In genomic region chr7:26880852-26881251, GRCh38 we compare ENCODE assay signal across 19 cellular contexts. TPM values are rescaled to one million over a fixed set of nuclear protein-coding genes. Genes with fewer than 3 reads are reported as not detected.
DNase-seq lines count a peak whose midpoint lies in the region; ATAC-seq and TF ChIP-seq lines count a peak whose summit lies in the region.
"Had no signal": no experiment of that assay in that cellular context is flagged by ENCODE, and none has a peak within 500 bp of the region (broad histone marks: within the 10 kb centered on the region; RNA-seq: fewer than 3 reads in every experiment).

No MANE protein-coding gene starts in this region.

- no peak overlapping the region for H2BK5ac ChIP-seq in IMR-90 (ENCODE audit: low read depth, low read length, poor library complexity, severe bottlenecking)

- no peak overlapping the region for H2BK15ac ChIP-seq in IMR-90 (ENCODE audit: low read depth, low read length)

- H3K9ac ChIP-seq in GM23248 (no peak overlapping the region), IMR-90 (ENCODE audit: low read depth, low read length) (no peak overlapping the region)

- CTCF ChIA-PET in IMR-90 (lab: Yijun Ruan, JAX), result interaction anchor here (0.6 kb wide), 1 partner anchor 149 kb away, joined by 3 read pairs; no protein-coding TSS in a partner anchor

- no peak overlapping the region for H2AK9ac ChIP-seq in IMR-90 (replicated peaks; ENCODE audit: low read depth, low read length, poor library complexity)

- H3K36me3 ChIP-seq in GM23248 (ENCODE audit: low read depth) (no peaks in the 10 kb centered on the region), IMR-90 (ENCODE audit: control insufficient read depth, insufficient read depth, low read length) (no peaks in the 10 kb centered on the region)
- H3K36me3 ChIP-seq: HAP-1 had no signal

- DNase-seq in DMS 273 (lab: John Stamatoyannopoulos, UW; ENCODE audit: unreplicated experiment) (peak; percentile 33), DMS 273 treated with DMSO at 0.1 percent for 48 hours (lab: John Stamatoyannopoulos, UW) (no peak), GM23248 (peak; percentile 6), IMR-90 (no peak)
- DNase-seq in activated CD4-positive, alpha-beta T cell treated with anti-CD3 and anti-CD28 coated beads, Interleukin-2, amount 50 U/mL, for 1 hour, result no peak
- DNase-seq: ACHN; C1 segment of cervical spinal cord; Calu3; CD4-positive, alpha-beta memory T cell; COR-L47; DMS79; EL; GF-D8 had no signal

- no peak overlapping the region for H3K27ac ChIP-seq in GM23248
- no peak overlapping the region for H3K27ac ChIP-seq in IMR-90 (ENCODE audit: insufficient read depth, low read length)
- H3K27ac ChIP-seq: 22Rv1 had no signal

- no peak overlapping the region for H3K4me3 ChIP-seq in GM23248
- no peak overlapping the region for H3K4me3 ChIP-seq in IMR-90 (ENCODE audit: insufficient read depth, low read depth, low read length)
- H3K4me3 ChIP-seq: GM23338, HAP-1 had no signal

- H2BK120ac ChIP-seq in IMR-90 (ENCODE audit: low read depth, low read length), result no peak overlapping the region

- no peaks in the 10 kb centered on the region for H3K79me2 ChIP-seq in GM23248 (ENCODE audit: insufficient read depth)

- no peak for TF ChIP-seq RAD21 in IMR-90 (IDR thresholded peaks at IDR 0.05; ENCODE audit: low read length)

- no peaks in the 10 kb centered on the region for H4K20me1 ChIP-seq in GM23248 (ENCODE audit: insufficient read depth)
- no peaks in the 10 kb centered on the region for H4K20me1 ChIP-seq in IMR-90 (ENCODE audit: insufficient read depth, low read length)

- no peak for ATAC-seq in IMR-90 (ENCODE audit: low read depth)
- ATAC-seq in GM21360 (IDR thresholded peaks at IDR 0.05; ENCODE audit: unreplicated experiment), result no peak
- no peak for ATAC-seq in HG02610 (IDR thresholded peaks at IDR 0.05; ENCODE audit: unreplicated experiment)
- no peak for ATAC-seq in HG02759 (IDR thresholded peaks at IDR 0.05; ENCODE audit: unreplicated experiment)
- ATAC-seq: GM23338 had no signal

- TF ChIP-seq POLR2A in IMR-90 (IDR thresholded peaks at IDR 0.05; ENCODE audit: low read depth, low read length), result no peak

- no peak overlapping the region for H3K18ac ChIP-seq in IMR-90 (ENCODE audit: low read depth, low read length)

- no peak overlapping the region for H2AK5ac ChIP-seq in IMR-90 (ENCODE audit: low read depth, low read length)

- H4K8ac ChIP-seq in IMR-90 (ENCODE audit: low read depth in 2 of 2, low read length in 2 of 2), result no peak overlapping the region

- dilution Hi-C loops in IMR-90 (cut with HindIII; ENCODE audit: low sequenced_read_pairs, unreplicated experiment), result no loop called here

- no peak overlapping the region for H4K5ac ChIP-seq in IMR-90 (ENCODE audit: low read depth, low read length)

- TF ChIP-seq CTCF in IMR-90 (conservative IDR thresholded peaks at IDR 0.05; ENCODE audit: low read depth, low read length), result no peak

- H3F3A ChIP-seq in GM23248 (ENCODE audit: insufficient read depth), result no peaks in the 10 kb centered on the region

- H3K79me1 ChIP-seq in IMR-90 (ENCODE audit: low read depth in 1 of 2, low read length in 2 of 2), result no peaks in the 10 kb centered on the region

- intact Hi-C loops in IMR-90 (cut with micrococcal nuclease), result no loop called here

- in situ Hi-C loops in GM23248 (cut with MboI), result no loop called here
- in situ Hi-C loops in IMR-90 (cut with MboI; ENCODE audit: low sequenced_read_pairs), result no loop called here

- H3K9me1 ChIP-seq in IMR-90 (ENCODE audit: insufficient read depth, low read length), result no peaks in the 10 kb centered on the region

- POLR2A ChIA-PET in IMR-90 (lab: Charles Lee; ENCODE audit: unreplicated experiment), result no interaction called here

- BruUV-seq in IMR-90 (replicated peaks; lab: Mats Ljungman, UMichigan), result no TSS peak

- H3K23ac ChIP-seq in IMR-90 (ENCODE audit: low read depth, low read length), result no peak overlapping the region

- H3K27me3 ChIP-seq in GM23248 (replicated peaks; ENCODE audit: insufficient read depth) (no peaks in the 10 kb centered on the region), IMR-90 (ENCODE audit: control insufficient read depth, insufficient read depth, low read length) (no peaks in the 10 kb centered on the region)

- H3K4me1 ChIP-seq in GM23248 (ENCODE audit: insufficient read depth) (no peaks in the 10 kb centered on the region), IMR-90 (ENCODE audit: control insufficient read depth, insufficient read depth, low read length) (no peaks in the 10 kb centered on the region)
- H3K4me1 ChIP-seq: HAP-1 had no signal

- no peak overlapping the region for H2BK20ac ChIP-seq in IMR-90 (ENCODE audit: low read depth, low read length)

- H3K4me2 ChIP-seq in GM23248 (ENCODE audit: unreplicated experiment) (no peak overlapping the region), IMR-90 (ENCODE audit: low read depth, low read length) (no peak overlapping the region)
- H3K4me2 ChIP-seq: GM23338 had no signal

- no peak overlapping the region for H3K14ac ChIP-seq in IMR-90 (replicated peaks; ENCODE audit: low read depth, low read length)

- no peaks in the 10 kb centered on the region for H3K9me3 ChIP-seq in GM23248 (ENCODE audit: low read depth)
- 0 out of 2 replicates have a peak, but pooled peaks cover 3% of the 10 kb centered on the region for H3K9me3 ChIP-seq in IMR-90 (ENCODE audit: control insufficient read depth, insufficient read depth, low read length)

- 18 to 24% methylated on average over 2 of the region's 2 CpGs for WGBS in GM23248 (ENCODE audit: low coverage in 1 of 2, low lambda C conversion rate in 2 of 2, missing lambda C conversion rate in 2 of 2), 2 experiments
- WGBS in IMR-90 (ENCODE audit: extremely low coverage in 2 of 2, insufficient read length in 1 of 2), 2 experiments, result no CpG with 5 or more reads among the region's 2 CpGs

- H3K4ac ChIP-seq in IMR-90 (ENCODE audit: low read depth, low read length), result no peak overlapping the region

- no peak overlapping the region for H3K56ac ChIP-seq in IMR-90 (ENCODE audit: extremely low read depth, insufficient read depth, low read length)

- H2AFZ ChIP-seq in GM23248 (no peak overlapping the region), IMR-90 (replicated peaks; ENCODE audit: low read length, poor library complexity) (no peak overlapping the region)
- H2AFZ ChIP-seq: GM23338 had no signal

- H4K91ac ChIP-seq in IMR-90 (ENCODE audit: insufficient read depth, low read depth, low read length), result no peak overlapping the region

- no peaks in the 10 kb centered on the region for H3K9me2 ChIP-seq in GM23248 (ENCODE audit: insufficient read depth)

TF ChIP-seq in IMR-90, 13 proteins besides CTCF, POLR2A, EP300 and RAD21:
- TF ChIP-seq SMC3 (IDR thresholded peaks at IDR 0.05; ENCODE audit: low read depth, low read length) (no peak), CEBPB (IDR thresholded peaks at IDR 0.05; ENCODE audit: low read depth, low read length) (peak; percentile 65)

RNA-seq across cellular contexts. Expression of gene SKAP2, which starts 16.5 kb away (rescaled TPM):
- total RNA-seq in GM23248 (2014; rRNA removed; shearing (Covaris generic)), result 14.5 and 18.7 TPM in 2 replicates
- polyA plus RNA-seq in GM23248 (2016; fragmentation: Nextera tagmentation; extraction: Ambion mirVana) (27.9 and 28.9 TPM in 2 replicates), IMR-90 (2012; rRNA removed) (5.4 and 7.4 TPM in 2 replicates)
- 5.7 and 11.1 TPM in 2 replicates for total RNA-seq in IMR-90 (2012; rRNA removed)
- polyA plus RNA-seq in IMR-90 (2012; cell fraction: cytosol; rRNA removed), result 1.7 and 2.4 TPM in 2 replicates
- polyA plus RNA-seq in IMR-90 (2012; cell fraction: nucleus; rRNA removed; ENCODE audit: low replicate concordance), result 1.1 and 4.2 TPM in 2 replicates

Comparison
In these comparisons a context has a peak if more than half of its experiments do, and no peak if none do; other contexts are left out.
1. DNase-seq: peak in DMS 273 (single experiment) and GM23248 (single experiment); none in DMS 273 treated with DMSO at 0.1 percent for 48 hours (single experiment), IMR-90 (single experiment) and activated CD4-positive, alpha-beta T cell treated with anti-CD3 and anti-CD28 coated beads, Interleukin-2, amount 50 U/mL, for 1 hour (single experiment).